9 cellular contexts compared by ENCODE assay signal in the genomic region with DNA sequence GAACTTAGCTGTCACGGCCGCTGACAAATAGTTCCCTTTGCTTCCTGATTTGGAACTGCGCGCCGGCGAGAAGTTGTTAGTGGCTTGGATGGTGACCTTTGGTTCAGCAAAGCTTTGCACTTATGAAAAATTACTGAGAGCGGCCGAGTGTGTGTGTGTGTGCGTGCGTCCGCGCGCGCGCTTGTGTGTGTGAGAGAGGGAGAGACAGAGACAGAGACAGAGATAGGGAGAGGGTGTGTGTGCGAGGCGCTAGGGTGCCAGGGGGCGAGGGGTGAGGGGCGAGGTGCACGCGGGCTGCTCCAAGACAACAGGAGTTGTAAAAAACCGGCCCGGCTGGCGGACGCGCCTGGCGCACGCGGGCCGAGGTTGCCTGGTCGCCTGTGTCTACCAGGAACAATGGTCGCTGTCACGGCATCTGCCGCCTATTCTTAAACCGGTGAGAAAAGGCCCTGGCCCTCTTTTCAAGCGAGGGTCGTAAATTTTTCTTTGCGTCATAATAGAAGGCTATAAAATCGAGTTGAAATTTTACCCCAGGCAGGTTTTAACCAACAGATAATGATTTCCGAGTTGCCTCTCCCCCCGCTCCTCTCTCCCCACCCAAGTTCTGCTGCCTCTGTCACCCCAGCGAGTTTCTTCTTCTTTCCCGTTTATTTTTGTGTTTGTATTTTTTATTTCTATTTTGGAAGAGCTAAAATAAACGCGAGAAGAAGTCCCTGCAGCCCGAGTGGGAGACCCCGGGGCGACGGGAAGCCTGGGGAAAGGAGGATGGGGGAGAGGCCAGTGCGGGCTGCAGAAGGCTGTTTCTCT. TPM values are rescaled to one million over a fixed set of nuclear protein-coding genes. Genes with fewer than 3 reads are reported as not detected.
DNase-seq lines count a peak whose midpoint lies in the region; ATAC-seq, FAIRE-seq and TF ChIP-seq lines count a peak whose summit lies in the region.
"Had no signal": no experiment of that assay in that cellular context is flagged by ENCODE, and none has a peak within 500 bp of the region (broad histone marks: within the 10 kb centered on the region; RNA-seq: fewer than 3 reads in every experiment).

No MANE protein-coding gene starts in this region.

- H3K36me3 Mint-ChIP-seq in activated CD8-positive, alpha-beta memory T cell treated with anti-CD3 and anti-CD28 coated beads, Interleukin-2, amount 10 ng/mL, durations not matched to agents 7 days and 5 days: peaks cover 2% of the 10 kb centered on the region
- H3K36me3 Mint-ChIP-seq in glutamatergic neuron (ENCODE audit: unreplicated experiment): no peaks in the 10 kb centered on the region

- H3K9me3 Mint-ChIP-seq in activated CD8-positive, alpha-beta memory T cell treated with anti-CD3 and anti-CD28 coated beads, Interleukin-2, amount 10 ng/mL, durations not matched to agents 7 days and 5 days (ENCODE audit: low read depth): no peaks in the 10 kb centered on the region
- H3K9me3 Mint-ChIP-seq in glutamatergic neuron (ENCODE audit: unreplicated experiment): peaks cover 10% of the 10 kb centered on the region

- no peaks in the 10 kb centered on the region for H3K36me3 ChIP-seq in stomach

- H3K27ac Mint-ChIP-seq in activated CD8-positive, alpha-beta memory T cell treated with anti-CD3 and anti-CD28 coated beads, Interleukin-2, amount 10 ng/mL, durations not matched to agents 7 days and 5 days: peak overlapping the region; percentile 22
- no peak overlapping the region for H3K27ac Mint-ChIP-seq in glutamatergic neuron (ENCODE audit: unreplicated experiment)

- peaks cover 12 to 58% (median 36%) of the 10 kb centered on the region in 4 donors for H3K4me1 ChIP-seq in stomach

- TF ChIP-seq EP300 in stomach (IDR thresholded peaks at IDR 0.05): no peak

- intact Hi-C loops in stomach (cut with DNase I; ENCODE audit: low total_unique reads): no loop called here

- no peak overlapping the region for H3K27ac ChIP-seq in stomach

- peaks cover 29 to 100% (median 99%) of the 10 kb centered on the region in 3 donors for H3K27me3 ChIP-seq in stomach

- H3K9me3 ChIP-seq in stomach: peaks cover 0 to 8% (median 0%) of the 10 kb centered on the region in 4 donors

- CTCF ChIA-PET in activated CD8-positive, alpha-beta memory T cell treated with anti-CD3 and anti-CD28 coated beads, Interleukin-2, amount 10 ng/mL, durations not matched to agents 7 days and 5 days (lab: Charles Lee): interaction anchor here (1.6 kb wide), 1 partner anchor 480 kb away, joined by 3 read pairs; no protein-coding TSS in a partner anchor

- TF ChIP-seq POLR2A in stomach (IDR thresholded peaks at IDR 0.05) (no peak), erythroblast (IDR thresholded peaks at IDR 0.05; ENCODE audit: low read length) (no peak)

- TF ChIP-seq CTCF in glutamatergic neuron (IDR thresholded peaks at IDR 0.05; ENCODE audit: partially characterized antibody, unreplicated experiment) (no peak), stomach (IDR thresholded peaks at IDR 0.05) (no peak)

- peaks cover 4% of the 10 kb centered on the region for H3K4me1 Mint-ChIP-seq in activated CD8-positive, alpha-beta memory T cell treated with anti-CD3 and anti-CD28 coated beads, Interleukin-2, amount 10 ng/mL, durations not matched to agents 7 days and 5 days
- no peaks in the 10 kb centered on the region for H3K4me1 Mint-ChIP-seq in glutamatergic neuron (ENCODE audit: low read depth, unreplicated experiment)

- H3K4me3 ChIP-seq in stomach: peak overlapping the region; percentile 14 to 39 (median 23)

- 6 to 15% (median 7%) methylated on average over 48 to 50 of the region's 50 CpGs for WGBS in stomach, 5 donors

- FAIRE-seq in frontal cortex (lab: Jason Lieb, UNC): no peak

- no peak for ATAC-seq in activated CD8-positive, alpha-beta memory T cell treated with anti-CD3 and anti-CD28 coated beads, Interleukin-2, amount 10 ng/mL, durations not matched to agents 7 days and 5 days
- no peak for ATAC-seq in HG03039 (IDR thresholded peaks at IDR 0.05; ENCODE audit: unreplicated experiment)

- no peak overlapping the region for H3K4me3 Mint-ChIP-seq in activated CD8-positive, alpha-beta memory T cell treated with anti-CD3 and anti-CD28 coated beads, Interleukin-2, amount 10 ng/mL, durations not matched to agents 7 days and 5 days
- H3K4me3 Mint-ChIP-seq in glutamatergic neuron (ENCODE audit: unreplicated experiment): peak overlapping the region; percentile 61

- H3K27me3 Mint-ChIP-seq in activated CD8-positive, alpha-beta memory T cell treated with anti-CD3 and anti-CD28 coated beads, Interleukin-2, amount 10 ng/mL, durations not matched to agents 7 days and 5 days: peaks cover 89% of the 10 kb centered on the region
- H3K27me3 Mint-ChIP-seq in glutamatergic neuron (ENCODE audit: unreplicated experiment): peaks cover 34% of the 10 kb centered on the region

- DNase-seq in activated CD8-positive, alpha-beta memory T cell treated with anti-CD3 and anti-CD28 coated beads, Interleukin-2, amount 10 ng/mL, durations not matched to agents 7 days and 5 days: no peak
- DNase-seq in activated CD8-positive, alpha-beta memory T cell treated with anti-CD3 and anti-CD28 coated beads, Interleukin-2, amount 50 U/mL, for 48 hours: no peak
- DNase-seq in NCI-H748 (lab: John Stamatoyannopoulos, UW; ENCODE audit: unreplicated experiment) (peak; percentile 95), glutamatergic neuron (peak; percentile 56), stomach (no peak), frontal cortex (ENCODE audit: low spot score in 2 of 2) (no peak), erythroblast (lab: John Stamatoyannopoulos, UW) (no peak)
- DNase-seq: occipital lobe had no signal

RNA-seq across cellular contexts. Expression of gene HOXD3, which starts 0.6 kb away (rescaled TPM):
- not detected for total RNA-seq in activated CD8-positive, alpha-beta memory T cell treated with anti-CD3 and anti-CD28 coated beads, Interleukin-2, amount 10 ng/mL, durations not matched to agents 7 days and 5 days
- total RNA-seq in glutamatergic neuron (ENCODE audit: unreplicated experiment): not detected
- 10 to 100 TPM in 1 of 5 donors, 1 to 10 TPM in 2, not detected in 2; 1.5 to 11.0 (median 2.5) TPM for total RNA-seq in stomach
- polyA plus RNA-seq in stomach: 1 to 10 TPM in 1 of 3 donors, under 1 TPM in 2; 0.44 to 2.7 (median 0.78) TPM
- not detected for total RNA-seq in frontal cortex
- total RNA-seq: occipital lobe had no signal

RNA-seq across cellular contexts. Expression of gene HOXD4, which starts 6.4 kb away (rescaled TPM):
- not detected for total RNA-seq in activated CD8-positive, alpha-beta memory T cell treated with anti-CD3 and anti-CD28 coated beads, Interleukin-2, amount 10 ng/mL, durations not matched to agents 7 days and 5 days
- total RNA-seq in glutamatergic neuron (ENCODE audit: unreplicated experiment): not detected
- 1 to 10 TPM in 2 of 5 donors, not detected in 3; 2.4 to 9.6 TPM for total RNA-seq in stomach
- under 1 TPM in 2 of 3 donors, not detected in 1; 0.25 to 0.75 TPM for polyA plus RNA-seq in stomach
- not detected for total RNA-seq in frontal cortex
- total RNA-seq: occipital lobe had no signal

RNA-seq across cellular contexts. Expression of gene HOXD8, which starts 28.2 kb away (rescaled TPM):
- not detected for total RNA-seq in activated CD8-positive, alpha-beta memory T cell treated with anti-CD3 and anti-CD28 coated beads, Interleukin-2, amount 10 ng/mL, durations not matched to agents 7 days and 5 days
- total RNA-seq in glutamatergic neuron (ENCODE audit: unreplicated experiment) (0.27 TPM), stomach (10 to 100 TPM in 1 of 5 donors, 1 to 10 TPM in 1, under 1 TPM in 1, not detected in 2; 0.58 to 15.9 (median 5.1) TPM), frontal cortex (not detected)
- polyA plus RNA-seq in stomach: 1 to 10 TPM in 2 of 3 donors, under 1 TPM in 1; 0.87 to 1.8 (median 1.7) TPM
- total RNA-seq: occipital lobe had no signal

RNA-seq across cellular contexts. Expression of gene HOXD1, which starts 30.8 kb away (rescaled TPM):
- total RNA-seq in activated CD8-positive, alpha-beta memory T cell treated with anti-CD3 and anti-CD28 coated beads, Interleukin-2, amount 10 ng/mL, durations not matched to agents 7 days and 5 days: not detected
- total RNA-seq in glutamatergic neuron (ENCODE audit: unreplicated experiment) (not detected), stomach (under 1 TPM in 1 of 5 donors, not detected in 4; 0.18 TPM), frontal cortex (not detected)
- polyA plus RNA-seq in stomach: under 1 TPM in 2 of 3 donors, not detected in 1; 0.12 to 0.23 TPM
- total RNA-seq: occipital lobe had no signal

RNA-seq across cellular contexts. Expression of gene HOXD9, which starts 35.2 kb away (rescaled TPM):
- total RNA-seq in activated CD8-positive, alpha-beta memory T cell treated with anti-CD3 and anti-CD28 coated beads, Interleukin-2, amount 10 ng/mL, durations not matched to agents 7 days and 5 days: not detected
- 0.44 TPM for total RNA-seq in glutamatergic neuron (ENCODE audit: unreplicated experiment)
- under 1 TPM in 1 of 5 donors, not detected in 4; 0.18 TPM for total RNA-seq in stomach
- polyA plus RNA-seq in stomach: under 1 TPM; 0.31 to 0.76 (median 0.68) TPM
- total RNA-seq in frontal cortex: not detected
- total RNA-seq: occipital lobe had no signal

Comparison
In these comparisons a context has a peak if more than half of its experiments do, and no peak if none do; other contexts are left out.
1. DNase-seq: peak in NCI-H748 (single experiment) and glutamatergic neuron (single experiment); none in activated CD8-positive, alpha-beta memory T cell treated with anti-CD3 and anti-CD28 coated beads, Interleukin-2, amount 10 ng/mL, durations not matched to agents 7 days and 5 days (single experiment), activated CD8-positive, alpha-beta memory T cell treated with anti-CD3 and anti-CD28 coated beads, Interleukin-2, amount 50 U/mL, for 48 hours (single experiment), stomach (single experiment), frontal cortex (0 of 2) and erythroblast (0 of 2).